In the genomic region with DNA sequence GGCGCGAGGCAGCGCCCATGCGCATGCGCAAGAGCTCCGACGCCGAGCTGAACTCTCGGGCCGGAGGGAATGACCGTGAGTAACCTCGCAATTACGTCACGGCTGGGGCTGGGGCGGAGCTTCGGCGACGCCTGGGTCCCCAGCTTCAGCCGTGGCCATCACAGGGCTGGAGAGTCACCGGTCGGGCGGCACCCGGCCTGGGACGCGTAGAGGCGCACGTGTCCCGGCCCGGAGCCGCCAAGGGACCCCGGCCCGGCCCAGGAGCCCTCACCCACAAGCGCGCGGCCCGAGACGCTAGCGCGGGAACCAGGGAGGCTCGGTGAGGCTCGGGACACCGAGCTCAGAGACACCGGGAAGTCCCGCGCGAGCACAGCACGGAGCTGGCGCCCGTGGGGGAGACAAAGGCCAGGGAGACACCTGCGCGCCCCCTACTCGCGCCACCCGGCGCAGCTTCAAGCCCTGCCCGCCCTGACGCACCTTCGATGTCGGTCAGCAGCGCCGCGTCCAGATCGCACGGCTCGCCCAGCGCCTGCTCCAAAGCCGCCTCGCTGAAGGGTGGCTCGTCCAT, we compare ENCODE assay signal across 1 cellular context.
A peak's percentile ranks its signal among the peaks of the same experiment; 100 is the strongest.
TF ChIP-seq lines count a peak whose summit lies in the region.

No MANE protein-coding gene starts in this region.

TF ChIP-seq in K562, 482 proteins besides CTCF, POLR2A, EP300 and RAD21 (continued from another document):
- TF ChIP-seq, protein P1, sequence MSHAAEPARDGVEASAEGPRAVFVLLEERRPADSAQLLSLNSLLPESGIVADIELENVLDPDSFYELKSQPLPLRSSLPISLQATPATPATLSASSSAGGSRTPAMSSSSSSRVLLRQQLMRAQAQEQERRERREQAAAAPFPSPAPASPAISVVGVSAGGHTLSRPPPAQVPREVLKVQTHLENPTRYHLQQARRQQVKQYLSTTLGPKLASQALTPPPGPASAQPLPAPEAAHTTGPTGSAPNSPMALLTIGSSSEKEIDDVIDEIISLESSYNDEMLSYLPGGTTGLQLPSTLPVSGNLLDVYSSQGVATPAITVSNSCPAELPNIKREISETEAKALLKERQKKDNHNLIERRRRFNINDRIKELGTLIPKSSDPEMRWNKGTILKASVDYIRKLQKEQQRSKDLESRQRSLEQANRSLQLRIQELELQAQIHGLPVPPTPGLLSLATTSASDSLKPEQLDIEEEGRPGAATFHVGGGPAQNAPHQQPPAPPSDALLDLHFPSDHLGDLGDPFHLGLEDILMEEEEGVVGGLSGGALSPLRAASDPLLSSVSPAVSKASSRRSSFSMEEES (CRISPR knock-in tag; IDR thresholded peaks at IDR 0.05), result no peak
- TF ChIP-seq PHF8 (IDR thresholded peaks at IDR 0.05; ENCODE audit: borderline replicate concordance, low read length) (peak; percentile 66; the same call in 1 of the 2 replicates), ZNF644 (tag; IDR thresholded peaks at IDR 0.05; ENCODE audit: low read depth) (no peak), MTA3 (IDR thresholded peaks at IDR 0.05; ENCODE audit: borderline replicate concordance) (0 out of 2 replicates have a peak, but pooled peaks have one; percentile 38), SIN3B (IDR thresholded peaks at IDR 0.05; ENCODE audit: low read depth) (no peak), BHLHE40 (IDR thresholded peaks at IDR 0.05; ENCODE audit: low read length) (peak; percentile 84), JUN (IDR thresholded peaks at IDR 0.05; ENCODE audit: borderline replicate concordance, low read depth, low read length) (peak; percentile 73), JUN (CRISPR knock-in tag; IDR thresholded peaks at IDR 0.05; ENCODE audit: borderline replicate concordance) (no peak), POLR2G (IDR thresholded peaks at IDR 0.05; ENCODE audit: low read depth, low read length) (peak; percentile 94), EP400 (IDR thresholded peaks at IDR 0.05) (peak; percentile 88), TSC22D4 (tag; IDR thresholded peaks at IDR 0.05) (no peak), DDX20 (tag; IDR thresholded peaks at IDR 0.05; ENCODE audit: low read depth) (no peak), HDAC3 (IDR thresholded peaks at IDR 0.05; ENCODE audit: borderline replicate concordance, partially characterized antibody) (no peak), MTA1 (IDR thresholded peaks at IDR 0.05; ENCODE audit: borderline replicate concordance) (no peak), EZH2 (IDR thresholded peaks at IDR 0.05; ENCODE audit: borderline replicate concordance, low read depth, low read length) (no peak), OTX1 (CRISPR knock-in tag; IDR thresholded peaks at IDR 0.05) (no peak), ZNF408 (CRISPR knock-in tag; IDR thresholded peaks at IDR 0.05; ENCODE audit: low read depth) (no peak), ZFP30 (CRISPR knock-in tag; IDR thresholded peaks at IDR 0.05; ENCODE audit: borderline replicate concordance) (no peak), GABPB1 (CRISPR knock-in tag; IDR thresholded peaks at IDR 0.05) (peak; percentile 69), ZFX (CRISPR knock-in tag; IDR thresholded peaks at IDR 0.05) (peak; percentile 88), CBX2 (IDR thresholded peaks at IDR 0.05; ENCODE audit: insufficient read depth, low read length, poor library complexity, severe bottlenecking) (no peak), ZNF75A (CRISPR knock-in tag; IDR thresholded peaks at IDR 0.05) (no peak), GTF2E2 (tag; IDR thresholded peaks at IDR 0.05) (peak; percentile 80; the same call in 1 of the 2 replicates), ZNF717 (CRISPR knock-in tag; IDR thresholded peaks at IDR 0.05) (no peak), MAZ (CRISPR knock-in tag; conservative IDR thresholded peaks at IDR 0.05 in 1 of 2, IDR thresholded peaks at IDR 0.05 in 1 of 2) (peak in 1 of 2 experiments; percentile 47; a peak in 1 of 4 replicates), ZFP36 (IDR thresholded peaks at IDR 0.05; ENCODE audit: low read depth, low read length, partially characterized antibody) (peak; percentile 96), FOXK2 (conservative IDR thresholded peaks at IDR 0.05 in 1 of 2, IDR thresholded peaks at IDR 0.05 in 1 of 2; ENCODE audit: low read depth in 2 of 2) (0 out of 4 replicates have a peak, but pooled peaks of 1 of the 2 experiments have one; percentile 42)
- TF ChIP-seq, protein P2, sequence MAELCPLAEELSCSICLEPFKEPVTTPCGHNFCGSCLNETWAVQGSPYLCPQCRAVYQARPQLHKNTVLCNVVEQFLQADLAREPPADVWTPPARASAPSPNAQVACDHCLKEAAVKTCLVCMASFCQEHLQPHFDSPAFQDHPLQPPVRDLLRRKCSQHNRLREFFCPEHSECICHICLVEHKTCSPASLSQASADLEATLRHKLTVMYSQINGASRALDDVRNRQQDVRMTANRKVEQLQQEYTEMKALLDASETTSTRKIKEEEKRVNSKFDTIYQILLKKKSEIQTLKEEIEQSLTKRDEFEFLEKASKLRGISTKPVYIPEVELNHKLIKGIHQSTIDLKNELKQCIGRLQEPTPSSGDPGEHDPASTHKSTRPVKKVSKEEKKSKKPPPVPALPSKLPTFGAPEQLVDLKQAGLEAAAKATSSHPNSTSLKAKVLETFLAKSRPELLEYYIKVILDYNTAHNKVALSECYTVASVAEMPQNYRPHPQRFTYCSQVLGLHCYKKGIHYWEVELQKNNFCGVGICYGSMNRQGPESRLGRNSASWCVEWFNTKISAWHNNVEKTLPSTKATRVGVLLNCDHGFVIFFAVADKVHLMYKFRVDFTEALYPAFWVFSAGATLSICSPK (IDR thresholded peaks at IDR 0.05; ENCODE audit: borderline replicate concordance), result no peak
- TF ChIP-seq, protein P3, sequence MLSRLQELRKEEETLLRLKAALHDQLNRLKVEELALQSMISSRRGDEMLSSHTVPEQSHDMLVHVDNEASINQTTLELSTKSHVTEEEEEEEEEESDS (CRISPR knock-in tag; IDR thresholded peaks at IDR 0.05), result no peak
- TF ChIP-seq, protein P4, sequence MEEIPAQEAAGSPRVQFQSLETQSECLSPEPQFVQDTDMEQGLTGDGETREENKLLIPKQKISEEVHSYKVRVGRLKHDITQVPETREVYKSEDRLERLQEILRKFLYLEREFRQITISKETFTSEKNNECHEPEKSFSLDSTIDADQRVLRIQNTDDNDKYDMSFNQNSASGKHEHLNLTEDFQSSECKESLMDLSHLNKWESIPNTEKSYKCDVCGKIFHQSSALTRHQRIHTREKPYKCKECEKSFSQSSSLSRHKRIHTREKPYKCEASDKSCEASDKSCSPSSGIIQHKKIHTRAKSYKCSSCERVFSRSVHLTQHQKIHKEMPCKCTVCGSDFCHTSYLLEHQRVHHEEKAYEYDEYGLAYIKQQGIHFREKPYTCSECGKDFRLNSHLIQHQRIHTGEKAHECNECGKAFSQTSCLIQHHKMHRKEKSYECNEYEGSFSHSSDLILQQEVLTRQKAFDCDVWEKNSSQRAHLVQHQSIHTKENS (CRISPR knock-in tag; IDR thresholded peaks at IDR 0.05), result no peak
- TF ChIP-seq, protein P5, sequence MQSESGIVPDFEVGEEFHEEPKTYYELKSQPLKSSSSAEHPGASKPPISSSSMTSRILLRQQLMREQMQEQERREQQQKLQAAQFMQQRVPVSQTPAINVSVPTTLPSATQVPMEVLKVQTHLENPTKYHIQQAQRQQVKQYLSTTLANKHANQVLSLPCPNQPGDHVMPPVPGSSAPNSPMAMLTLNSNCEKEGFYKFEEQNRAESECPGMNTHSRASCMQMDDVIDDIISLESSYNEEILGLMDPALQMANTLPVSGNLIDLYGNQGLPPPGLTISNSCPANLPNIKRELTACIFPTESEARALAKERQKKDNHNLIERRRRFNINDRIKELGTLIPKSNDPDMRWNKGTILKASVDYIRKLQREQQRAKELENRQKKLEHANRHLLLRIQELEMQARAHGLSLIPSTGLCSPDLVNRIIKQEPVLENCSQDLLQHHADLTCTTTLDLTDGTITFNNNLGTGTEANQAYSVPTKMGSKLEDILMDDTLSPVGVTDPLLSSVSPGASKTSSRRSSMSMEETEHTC (IDR thresholded peaks at IDR 0.05), result 0 out of 2 replicates have a peak, but pooled peaks have one; percentile 30
- TF ChIP-seq, protein P6, sequence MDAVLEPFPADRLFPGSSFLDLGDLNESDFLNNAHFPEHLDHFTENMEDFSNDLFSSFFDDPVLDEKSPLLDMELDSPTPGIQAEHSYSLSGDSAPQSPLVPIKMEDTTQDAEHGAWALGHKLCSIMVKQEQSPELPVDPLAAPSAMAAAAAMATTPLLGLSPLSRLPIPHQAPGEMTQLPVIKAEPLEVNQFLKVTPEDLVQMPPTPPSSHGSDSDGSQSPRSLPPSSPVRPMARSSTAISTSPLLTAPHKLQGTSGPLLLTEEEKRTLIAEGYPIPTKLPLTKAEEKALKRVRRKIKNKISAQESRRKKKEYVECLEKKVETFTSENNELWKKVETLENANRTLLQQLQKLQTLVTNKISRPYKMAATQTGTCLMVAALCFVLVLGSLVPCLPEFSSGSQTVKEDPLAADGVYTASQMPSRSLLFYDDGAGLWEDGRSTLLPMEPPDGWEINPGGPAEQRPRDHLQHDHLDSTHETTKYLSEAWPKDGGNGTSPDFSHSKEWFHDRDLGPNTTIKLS (IDR thresholded peaks at IDR 0.05; ENCODE audit: borderline replicate concordance, low read depth), result no peak; the same call in 1 of the 2 replicates
- TF ChIP-seq, protein P7, sequence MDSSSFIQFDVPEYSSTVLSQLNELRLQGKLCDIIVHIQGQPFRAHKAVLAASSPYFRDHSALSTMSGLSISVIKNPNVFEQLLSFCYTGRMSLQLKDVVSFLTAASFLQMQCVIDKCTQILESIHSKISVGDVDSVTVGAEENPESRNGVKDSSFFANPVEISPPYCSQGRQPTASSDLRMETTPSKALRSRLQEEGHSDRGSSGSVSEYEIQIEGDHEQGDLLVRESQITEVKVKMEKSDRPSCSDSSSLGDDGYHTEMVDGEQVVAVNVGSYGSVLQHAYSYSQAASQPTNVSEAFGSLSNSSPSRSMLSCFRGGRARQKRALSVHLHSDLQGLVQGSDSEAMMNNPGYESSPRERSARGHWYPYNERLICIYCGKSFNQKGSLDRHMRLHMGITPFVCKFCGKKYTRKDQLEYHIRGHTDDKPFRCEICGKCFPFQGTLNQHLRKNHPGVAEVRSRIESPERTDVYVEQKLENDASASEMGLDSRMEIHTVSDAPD (CRISPR knock-in tag; IDR thresholded peaks at IDR 0.05), result no peak
- TF ChIP-seq, protein P8, sequence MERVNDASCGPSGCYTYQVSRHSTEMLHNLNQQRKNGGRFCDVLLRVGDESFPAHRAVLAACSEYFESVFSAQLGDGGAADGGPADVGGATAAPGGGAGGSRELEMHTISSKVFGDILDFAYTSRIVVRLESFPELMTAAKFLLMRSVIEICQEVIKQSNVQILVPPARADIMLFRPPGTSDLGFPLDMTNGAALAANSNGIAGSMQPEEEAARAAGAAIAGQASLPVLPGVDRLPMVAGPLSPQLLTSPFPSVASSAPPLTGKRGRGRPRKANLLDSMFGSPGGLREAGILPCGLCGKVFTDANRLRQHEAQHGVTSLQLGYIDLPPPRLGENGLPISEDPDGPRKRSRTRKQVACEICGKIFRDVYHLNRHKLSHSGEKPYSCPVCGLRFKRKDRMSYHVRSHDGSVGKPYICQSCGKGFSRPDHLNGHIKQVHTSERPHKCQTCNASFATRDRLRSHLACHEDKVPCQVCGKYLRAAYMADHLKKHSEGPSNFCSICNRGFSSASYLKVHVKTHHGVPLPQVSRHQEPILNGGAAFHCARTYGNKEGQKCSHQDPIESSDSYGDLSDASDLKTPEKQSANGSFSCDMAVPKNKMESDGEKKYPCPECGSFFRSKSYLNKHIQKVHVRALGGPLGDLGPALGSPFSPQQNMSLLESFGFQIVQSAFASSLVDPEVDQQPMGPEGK (CRISPR knock-in tag; IDR thresholded peaks at IDR 0.05; ENCODE audit: borderline replicate concordance), result no peak
- TF ChIP-seq, protein P9, sequence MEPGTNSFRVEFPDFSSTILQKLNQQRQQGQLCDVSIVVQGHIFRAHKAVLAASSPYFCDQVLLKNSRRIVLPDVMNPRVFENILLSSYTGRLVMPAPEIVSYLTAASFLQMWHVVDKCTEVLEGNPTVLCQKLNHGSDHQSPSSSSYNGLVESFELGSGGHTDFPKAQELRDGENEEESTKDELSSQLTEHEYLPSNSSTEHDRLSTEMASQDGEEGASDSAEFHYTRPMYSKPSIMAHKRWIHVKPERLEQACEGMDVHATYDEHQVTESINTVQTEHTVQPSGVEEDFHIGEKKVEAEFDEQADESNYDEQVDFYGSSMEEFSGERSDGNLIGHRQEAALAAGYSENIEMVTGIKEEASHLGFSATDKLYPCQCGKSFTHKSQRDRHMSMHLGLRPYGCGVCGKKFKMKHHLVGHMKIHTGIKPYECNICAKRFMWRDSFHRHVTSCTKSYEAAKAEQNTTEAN (CRISPR knock-in tag; IDR thresholded peaks at IDR 0.05), result no peak
- TF ChIP-seq, protein P10, sequence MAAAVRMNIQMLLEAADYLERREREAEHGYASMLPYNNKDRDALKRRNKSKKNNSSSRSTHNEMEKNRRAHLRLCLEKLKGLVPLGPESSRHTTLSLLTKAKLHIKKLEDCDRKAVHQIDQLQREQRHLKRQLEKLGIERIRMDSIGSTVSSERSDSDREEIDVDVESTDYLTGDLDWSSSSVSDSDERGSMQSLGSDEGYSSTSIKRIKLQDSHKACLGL (CRISPR knock-in tag; IDR thresholded peaks at IDR 0.05; ENCODE audit: borderline replicate concordance, poor library complexity, severe bottlenecking), result no peak
